ENCODE assay signal across 15 cellular contexts in genomic region chr12:54879132-54879531, GRCh38. TPM values are rescaled to one million over a fixed set of nuclear protein-coding genes. Genes with fewer than 3 reads are reported as not detected.
DNase-seq lines count a peak whose midpoint lies in the region; ATAC-seq, FAIRE-seq and TF ChIP-seq lines count a peak whose summit lies in the region.
"Had no signal": no experiment of that assay in that cellular context is flagged by ENCODE, and none has a peak within 500 bp of the region (broad histone marks: within the 10 kb centered on the region; RNA-seq: fewer than 3 reads in every experiment).

No MANE protein-coding gene starts in this region.

- H3K9ac ChIP-seq in mammary epithelial cell (ENCODE audit: insufficient read depth, low read length), result no peak overlapping the region

- no peak overlapping the region for H3K4me2 ChIP-seq in mammary epithelial cell (ENCODE audit: insufficient read depth, low read depth, low read length)

- H3K27me3 ChIP-seq in A673 (replicated peaks; ENCODE audit: insufficient read depth, low read depth, low read length, poor library complexity) (peaks cover under 1% of the 10 kb centered on the region), mammary epithelial cell (ENCODE audit: insufficient read depth, low read length) (no peaks in the 10 kb centered on the region)
- H3K27me3 ChIP-seq: esophagus muscularis mucosa had no signal

- BruUV-seq in A673 (replicated peaks; lab: Mats Ljungman, UMichigan) (no TSS peak), mammary epithelial cell (replicated peaks; lab: Mats Ljungman, UMichigan) (no TSS peak)

- no peaks in the 10 kb centered on the region for H3K79me2 ChIP-seq in mammary epithelial cell (ENCODE audit: insufficient read depth, low read length)

- H4K20me1 ChIP-seq in mammary epithelial cell (ENCODE audit: insufficient read depth, low read length), result no peaks in the 10 kb centered on the region

- H3K4me1 ChIP-seq in A673 (ENCODE audit: insufficient read depth, low read length, poor library complexity, severe bottlenecking), result peaks cover 3% of the 10 kb centered on the region
- H3K4me1 ChIP-seq in mammary epithelial cell (ENCODE audit: insufficient read depth, low read length), result peaks cover 5% of the 10 kb centered on the region
- H3K4me1 ChIP-seq: esophagus muscularis mucosa had no signal

- no peak for ATAC-seq in HG03108 (IDR thresholded peaks at IDR 0.05; ENCODE audit: unreplicated experiment)
- ATAC-seq: sciatic nerve; stimulated activated memory B cell treated with anti-CD40 and anti-IgM and Interleukin-4, amounts not matched to agents 10 μg/mL and 1 μg/mL and 100 μg/mL, for 72 hours had no signal

- H3K9me3 ChIP-seq in A673 (ENCODE audit: low read depth, low read length, poor library complexity, severe bottlenecking), result no peaks in the 10 kb centered on the region
- H3K9me3 ChIP-seq in mammary epithelial cell (replicated peaks; ENCODE audit: insufficient read depth, low read length), result no peaks in the 10 kb centered on the region
- H3K9me3 ChIP-seq: esophagus muscularis mucosa had no signal

- CTCF ChIA-PET in A673 (lab: Charles Lee) (no interaction called here), mammary epithelial cell (lab: Charles Lee; ENCODE audit: low non-redundant PET) (no interaction called here)

- in situ Hi-C loops in mammary epithelial cell (cut with MboI; ENCODE audit: low sequenced_read_pairs in 2 of 2), result loop anchor here in 1 of 2 donors (10.0 kb wide), 1 partner anchor 56 kb away; no protein-coding TSS in a partner anchor

- DNase-seq in A673 (ENCODE audit: low spot score) (peak; percentile 62), CD1c-positive myeloid dendritic cell (ENCODE audit: extremely low spot score) (peak; percentile 39), NCI-H345 (lab: John Stamatoyannopoulos, UW) (peak; percentile 29), mammary epithelial cell (no peak), GM12891 (ENCODE audit: insufficient read length, low spot score) (no peak), NCI-H187 (lab: John Stamatoyannopoulos, UW) (no peak)
- DNase-seq in stimulated activated CD4-positive, alpha-beta T cell treated with anti-CD3 and anti-CD28 coated beads, Interleukin-12 subunit alpha, Interleukin-12 subunit beta, amount 100 ng/mL, for 4 hours, result no peak
- DNase-seq: CD4-positive, CD25-positive, alpha-beta regulatory T cell; NCI-H187 treated with DMSO at 0.1 percent for 48 hours had no signal

- no peak overlapping the region for H3K4me3 ChIP-seq in A673 (ENCODE audit: low read depth, low read length, poor library complexity, severe bottlenecking)
- H3K4me3 ChIP-seq in mammary epithelial cell (replicated peaks in 1 of 3; ENCODE audit: insufficient read depth in 1 of 3, low read depth in 2 of 3, low read length in 3 of 3), result no peak overlapping the region
- H3K4me3 ChIP-seq: esophagus muscularis mucosa had no signal

- FAIRE-seq in GM12891 (lab: Jason Lieb, UNC), result no peak

- TF ChIP-seq POLR2A in GM12891 (IDR thresholded peaks at IDR 0.05; ENCODE audit: low read depth, low read length), result no peak

- POLR2A ChIA-PET in A673 (lab: Charles Lee; ENCODE audit: low non-redundant PET), result no interaction called here

- WGBS in mammary epithelial cell (ENCODE audit: low coverage, missing lambda C conversion rate), result 49% methylated on average over 3 of the region's 3 CpGs

- TF ChIP-seq CTCF in A673 (conservative IDR thresholded peaks at IDR 0.05; ENCODE audit: low read depth, low read length) (no peak), mammary epithelial cell (conservative IDR thresholded peaks at IDR 0.05 in 1 of 2, IDR thresholded peaks at IDR 0.05 in 1 of 2; ENCODE audit: extremely low read depth in 1 of 2, insufficient read depth in 1 of 2, low read depth in 1 of 2, low read length in 2 of 2) (no peak)

- dilution Hi-C loops in mammary epithelial cell (cut with HindIII; ENCODE audit: low sequenced_read_pairs), result no loop called here

- peak overlapping the region; percentile 62 for H2AFZ ChIP-seq in mammary epithelial cell (ENCODE audit: low read depth, low read length)

- H3K27ac ChIP-seq in A673 (ENCODE audit: low read depth, low read length, poor library complexity, severe bottlenecking) (peak overlapping the region; percentile 24), mammary epithelial cell (ENCODE audit: insufficient read depth, low read depth, low read length) (no peak overlapping the region)
- H3K27ac ChIP-seq: esophagus muscularis mucosa had no signal

- H3K36me3 ChIP-seq in A673 (ENCODE audit: insufficient read depth, low read length, poor library complexity, severe bottlenecking), result no peaks in the 10 kb centered on the region
- H3K36me3 ChIP-seq in mammary epithelial cell (ENCODE audit: insufficient read depth, low read length), result no peaks in the 10 kb centered on the region
- H3K36me3 ChIP-seq: esophagus muscularis mucosa had no signal

- intact Hi-C loops in A673 (cut with micrococcal nuclease; ENCODE audit: unreplicated experiment) (no loop called here), mammary epithelial cell (cut with micrococcal nuclease) (no loop called here)

TF ChIP-seq in GM12891, 5 proteins besides CTCF, POLR2A, EP300 and RAD21:
- TF ChIP-seq POU2F2 (IDR thresholded peaks at IDR 0.05; ENCODE audit: low read depth, low read length), result no peak
- TF ChIP-seq SPI1 (IDR thresholded peaks at IDR 0.05; ENCODE audit: low read depth, low read length), result no peak
- no peak for TF ChIP-seq POLR2AphosphoS5 (IDR thresholded peaks at IDR 0.05; ENCODE audit: low read depth, low read length)
- TF ChIP-seq TAF1 (IDR thresholded peaks at IDR 0.05; ENCODE audit: low read depth, low read length), result no peak
- TF ChIP-seq PAX5 (IDR thresholded peaks at IDR 0.05; ENCODE audit: insufficient read depth, low read length, severe bottlenecking), result no peak

RNA-seq across cellular contexts. Expression of gene MUCL1, which starts 24.8 kb away (rescaled TPM):
- total RNA-seq in A673 (2021) (not detected in 2 replicates), mammary epithelial cell (not detected)
- polyA plus RNA-seq in mammary epithelial cell, result 1.7 TPM
- not detected for polyA minus RNA-seq in mammary epithelial cell
- polyA plus RNA-seq in GM12891 (2012; ENCODE audit: low read depth, missing spikeins), result not detected
- total RNA-seq: aorta; CD4-positive, CD25-positive, alpha-beta regulatory T cell; esophagus muscularis mucosa; G401; sciatic nerve had no signal
- polyA plus RNA-seq: aorta; CD4-positive, CD25-positive, alpha-beta regulatory T cell had no signal

Comparison
In these comparisons a context has a peak if more than half of its experiments do, and no peak if none do; other contexts are left out.
1. DNase-seq: peak in A673 (single experiment), CD1c-positive myeloid dendritic cell (single experiment) and NCI-H345 (single experiment); none in mammary epithelial cell (single experiment), GM12891 (single experiment), NCI-H187 (0 of 2) and stimulated activated CD4-positive, alpha-beta T cell treated with anti-CD3 and anti-CD28 coated beads, Interleukin-12 subunit alpha, Interleukin-12 subunit beta, amount 100 ng/mL, for 4 hours (single experiment).